ENCODE assay signal across 2 cellular contexts in genomic region chr7:108080094-108080656, GRCh38.
TF ChIP-seq lines count a peak whose summit lies in the region.

No MANE protein-coding gene starts in this region.

TF ChIP-seq in K562, 482 proteins besides CTCF, POLR2A, EP300 and RAD21 (continued from another document and continues in another):
- TF ChIP-seq, protein P1, sequence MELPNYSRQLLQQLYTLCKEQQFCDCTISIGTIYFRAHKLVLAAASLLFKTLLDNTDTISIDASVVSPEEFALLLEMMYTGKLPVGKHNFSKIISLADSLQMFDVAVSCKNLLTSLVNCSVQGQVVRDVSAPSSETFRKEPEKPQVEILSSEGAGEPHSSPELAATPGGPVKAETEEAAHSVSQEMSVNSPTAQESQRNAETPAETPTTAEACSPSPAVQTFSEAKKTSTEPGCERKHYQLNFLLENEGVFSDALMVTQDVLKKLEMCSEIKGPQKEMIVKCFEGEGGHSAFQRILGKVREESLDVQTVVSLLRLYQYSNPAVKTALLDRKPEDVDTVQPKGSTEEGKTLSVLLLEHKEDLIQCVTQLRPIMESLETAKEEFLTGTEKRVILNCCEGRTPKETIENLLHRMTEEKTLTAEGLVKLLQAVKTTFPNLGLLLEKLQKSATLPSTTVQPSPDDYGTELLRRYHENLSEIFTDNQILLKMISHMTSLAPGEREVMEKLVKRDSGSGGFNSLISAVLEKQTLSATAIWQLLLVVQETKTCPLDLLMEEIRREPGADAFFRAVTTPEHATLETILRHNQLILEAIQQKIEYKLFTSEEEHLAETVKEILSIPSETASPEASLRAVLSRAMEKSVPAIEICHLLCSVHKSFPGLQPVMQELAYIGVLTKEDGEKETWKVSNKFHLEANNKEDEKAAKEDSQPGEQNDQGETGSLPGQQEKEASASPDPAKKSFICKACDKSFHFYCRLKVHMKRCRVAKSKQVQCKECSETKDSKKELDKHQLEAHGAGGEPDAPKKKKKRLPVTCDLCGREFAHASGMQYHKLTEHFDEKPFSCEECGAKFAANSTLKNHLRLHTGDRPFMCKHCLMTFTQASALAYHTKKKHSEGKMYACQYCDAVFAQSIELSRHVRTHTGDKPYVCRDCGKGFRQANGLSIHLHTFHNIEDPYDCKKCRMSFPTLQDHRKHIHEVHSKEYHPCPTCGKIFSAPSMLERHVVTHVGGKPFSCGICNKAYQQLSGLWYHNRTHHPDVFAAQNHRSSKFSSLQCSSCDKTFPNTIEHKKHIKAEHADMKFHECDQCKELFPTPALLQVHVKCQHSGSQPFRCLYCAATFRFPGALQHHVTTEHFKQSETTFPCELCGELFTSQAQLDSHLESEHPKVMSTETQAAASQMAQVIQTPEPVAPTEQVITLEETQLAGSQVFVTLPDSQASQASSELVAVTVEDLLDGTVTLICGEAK (IDR thresholded peaks at IDR 0.05): 0 out of 2 replicates have a peak, but pooled peaks have one; percentile 17
- TF ChIP-seq, protein P1 (CRISPR knock-in tag; IDR thresholded peaks at IDR 0.05): no peak
- no peak for TF ChIP-seq ZNF518B (CRISPR knock-in tag; IDR thresholded peaks at IDR 0.05)
- TF ChIP-seq NFIC (IDR thresholded peaks at IDR 0.05): peak; percentile 73
- TF ChIP-seq, protein P2, sequence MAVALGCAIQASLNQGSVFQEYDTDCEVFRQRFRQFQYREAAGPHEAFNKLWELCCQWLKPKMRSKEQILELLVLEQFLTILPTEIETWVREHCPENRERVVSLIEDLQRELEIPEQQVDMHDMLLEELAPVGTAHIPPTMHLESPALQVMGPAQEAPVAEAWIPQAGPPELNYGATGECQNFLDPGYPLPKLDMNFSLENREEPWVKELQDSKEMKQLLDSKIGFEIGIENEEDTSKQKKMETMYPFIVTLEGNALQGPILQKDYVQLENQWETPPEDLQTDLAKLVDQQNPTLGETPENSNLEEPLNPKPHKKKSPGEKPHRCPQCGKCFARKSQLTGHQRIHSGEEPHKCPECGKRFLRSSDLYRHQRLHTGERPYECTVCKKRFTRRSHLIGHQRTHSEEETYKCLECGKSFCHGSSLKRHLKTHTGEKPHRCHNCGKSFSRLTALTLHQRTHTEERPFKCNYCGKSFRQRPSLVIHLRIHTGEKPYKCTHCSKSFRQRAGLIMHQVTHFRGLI (CRISPR knock-in tag; IDR thresholded peaks at IDR 0.05): no peak
- peak; percentile 84 for TF ChIP-seq FOXM1 (IDR thresholded peaks at IDR 0.05; ENCODE audit: low read depth)
- no peak for TF ChIP-seq FOXM1 (CRISPR knock-in tag; IDR thresholded peaks at IDR 0.05; ENCODE audit: low read depth)
- no peak for TF ChIP-seq GABPA (tag; conservative IDR thresholded peaks at IDR 0.05; ENCODE audit: low read depth)

TF ChIP-seq in HEK293T, 16 proteins besides CTCF, POLR2A, EP300 and RAD21 (continued from another document):
- no peak for TF ChIP-seq SP1 (IDR thresholded peaks at IDR 0.05)
